Comparison of ENCODE assay signal across 15 cellular contexts in the genomic region with DNA sequence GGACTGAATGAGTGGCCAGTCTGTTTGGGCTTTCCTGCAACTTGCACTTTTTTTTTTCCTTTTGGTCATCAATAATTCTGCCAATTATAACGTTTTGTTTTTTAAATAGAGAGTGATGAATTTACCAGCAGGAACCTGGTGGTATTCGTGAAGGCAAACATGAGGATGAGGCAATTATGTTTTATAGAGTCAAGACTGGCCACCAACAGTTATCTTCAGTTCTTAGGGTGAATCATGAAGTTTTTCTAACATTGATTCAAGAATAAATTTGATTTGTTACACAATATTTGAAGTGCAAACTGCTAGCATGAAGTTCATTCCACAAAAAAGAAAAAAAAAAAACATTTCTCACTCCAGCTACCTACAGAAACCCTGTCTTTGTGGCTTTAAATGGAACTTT.
DNase-seq lines count a peak whose midpoint lies in the region; ATAC-seq, FAIRE-seq and TF ChIP-seq lines count a peak whose summit lies in the region.
"Had no signal": no experiment of that assay in that cellular context is flagged by ENCODE, and none has a peak within 500 bp of the region (broad histone marks: within the 10 kb centered on the region; RNA-seq: fewer than 3 reads in every experiment).

No MANE protein-coding gene starts in this region.

- H2AK5ac ChIP-seq in H1 (ENCODE audit: low read depth, low read length) (no peak overlapping the region), mesendoderm (ENCODE audit: low read length) (no peak overlapping the region)

- peak overlapping the region; percentile 26; the same call in 1 of the 2 replicates for H2BK5ac ChIP-seq in H1 (ENCODE audit: low read depth, low read length)
- no peak overlapping the region for H2BK5ac ChIP-seq in mesendoderm (ENCODE audit: low read length)

- no peak for DNase-seq in H1 (ENCODE audit: low read depth in 1 of 2, low spot score in 2 of 2)
- DNase-seq in mesendoderm, result no peak
- DNase-seq in mucosa of descending colon, result no peak
- DNase-seq in testis, result no peak
- DNase-seq: Caco-2; CD8-positive, alpha-beta T cell; DND-41; GDM1 had no signal

- no peak overlapping the region for H2BK120ac ChIP-seq in H1 (replicated peaks; ENCODE audit: low read depth, low read length)
- no peak overlapping the region for H2BK120ac ChIP-seq in mesendoderm (ENCODE audit: low read depth, low read length)

- WGBS in H1 (ENCODE audit: extremely low coverage in 1 of 2, insufficient coverage in 1 of 2, insufficient read length in 1 of 2, insufficient replicate concordance in 2 of 2, low coverage in 1 of 2, low lambda C conversion rate in 2 of 2, missing lambda C conversion rate in 1 of 2), 2 experiments, result 45% methylated on average over 2 of the region's 2 CpGs; no CpG with 5 or more reads in 1 of the 2 experiments
- no CpG with 5 or more reads among the region's 2 CpGs for WGBS in mesendoderm (ENCODE audit: extremely low coverage, insufficient coverage, low lambda C conversion rate)
- WGBS in testis, 2 donors, result 61 to 69% methylated on average over 2 of the region's 2 CpGs

- TF ChIP-seq RAD21 in H1 (IDR thresholded peaks at IDR 0.05 in 1 of 2, conservative IDR thresholded peaks at IDR 0.05 in 1 of 2; ENCODE audit: low read depth in 2 of 2, low read length in 2 of 2), result no peak

- H3K4me2 ChIP-seq in H1 (ENCODE audit: insufficient read depth in 1 of 2, low read depth in 2 of 2, low read length in 2 of 2), result no peak overlapping the region
- H3K4me2 ChIP-seq in mesendoderm (ENCODE audit: low read length), result no peak overlapping the region
- H3K4me2 ChIP-seq: A549 had no signal

- H4K5ac ChIP-seq in H1 (ENCODE audit: insufficient read length, low read depth, low read length) (no peak overlapping the region), mesendoderm (ENCODE audit: low read length) (no peak overlapping the region)

- H3K27me3 ChIP-seq in H1 (replicated peaks in 1 of 4; ENCODE audit: control insufficient read depth in 3 of 4, extremely low read depth in 1 of 4, insufficient read depth in 3 of 4, low read length in 3 of 4) (no peaks in the 10 kb centered on the region), mesendoderm (ENCODE audit: insufficient read depth, low read length, poor library complexity) (no peaks in the 10 kb centered on the region), testis (no peaks in the 10 kb centered on the region)

- H2AFZ ChIP-seq in H1 (ENCODE audit: low read length), result no peak overlapping the region

- peak; percentile 75 for FAIRE-seq in H1 (lab: Jason Lieb, UNC)
- FAIRE-seq: A549, GM18507, K562 had no signal

- no peak overlapping the region for H2BK20ac ChIP-seq in H1 (ENCODE audit: low read length)

- no peaks in the 10 kb centered on the region for H4K20me1 ChIP-seq in H1 (replicated peaks in 1 of 2; ENCODE audit: control insufficient read depth in 1 of 2, insufficient read depth in 2 of 2, low read length in 2 of 2)

- H3K14ac ChIP-seq in H1 (ENCODE audit: insufficient read length), result no peak overlapping the region

- H2BK12ac ChIP-seq in H1 (ENCODE audit: low read depth, low read length), result no peak overlapping the region

- H3K4me1 ChIP-seq in HEK293 (ENCODE audit: control insufficient read depth, insufficient read depth, low read length) (no peaks in the 10 kb centered on the region), H1 (replicated peaks in 1 of 4; ENCODE audit: control insufficient read depth in 3 of 4, insufficient read depth in 4 of 4, low read length in 3 of 4) (peaks cover 0 to 4% (median 0%) of the 10 kb centered on the region in 4 experiments; a peak in 1 of 7 replicates), mesendoderm (ENCODE audit: control insufficient read depth, low read depth, low read length) (peaks cover 3% of the 10 kb centered on the region), mucosa of descending colon (ENCODE audit: low read depth) (no peaks in the 10 kb centered on the region), testis (no peaks in the 10 kb centered on the region)
- H3K4me1 ChIP-seq: A549 had no signal

- H3K23ac ChIP-seq in H1 (ENCODE audit: insufficient read length) (no peak overlapping the region), mesendoderm (ENCODE audit: low read length) (no peak overlapping the region)

- H3K36me3 ChIP-seq in HEK293 (ENCODE audit: control insufficient read depth in 2 of 2, insufficient read depth in 1 of 2, low read length in 2 of 2) (no peaks in the 10 kb centered on the region), H1 (ENCODE audit: control insufficient read depth in 2 of 4, insufficient read depth in 4 of 4, low read length in 3 of 4) (no peaks in the 10 kb centered on the region), mesendoderm (ENCODE audit: control insufficient read depth, insufficient read depth, low read length) (no peaks in the 10 kb centered on the region), mucosa of descending colon (ENCODE audit: low read depth) (no peaks in the 10 kb centered on the region), testis (ENCODE audit: low read depth, missing control alignments) (no peaks in the 10 kb centered on the region)

- intact Hi-C loops in mucosa of descending colon (cut with DNase I, micrococcal nuclease) (no loop called here), testis (cut with DNase I; ENCODE audit: low total_unique reads) (no loop called here)

- no peak for TF ChIP-seq POLR2A in H1 (IDR thresholded peaks at IDR 0.05; ENCODE audit: control extremely low read depth in 1 of 2, low read depth in 2 of 2, low read length in 2 of 2)
- no peak for TF ChIP-seq POLR2A in testis (IDR thresholded peaks at IDR 0.05)

- H3K4ac ChIP-seq in H1 (replicated peaks; ENCODE audit: insufficient read length, low read depth, low read length), result no peak overlapping the region
- peak overlapping the region; percentile 36 for H3K4ac ChIP-seq in mesendoderm (ENCODE audit: low read depth, low read length)

- H3K56ac ChIP-seq in H1 (replicated peaks; ENCODE audit: insufficient read length, low read depth, low read length) (no peak overlapping the region), mesendoderm (ENCODE audit: low read length) (peak overlapping the region; percentile 12)

- H2BK15ac ChIP-seq in H1 (ENCODE audit: low read length), result no peak overlapping the region
- no peak overlapping the region for H2BK15ac ChIP-seq in mesendoderm (replicated peaks; ENCODE audit: low read depth)

- H3K9ac ChIP-seq in H1 (replicated peaks in 1 of 4; ENCODE audit: extremely low read depth in 1 of 4, low read depth in 3 of 4, low read length in 3 of 4), result no peak overlapping the region
- H3K9ac ChIP-seq in mesendoderm (ENCODE audit: low read length), result no peak overlapping the region

- ATAC-seq in mucosa of descending colon, result no peak
- ATAC-seq in GM18858 (IDR thresholded peaks at IDR 0.05; ENCODE audit: unreplicated experiment), result no peak
- ATAC-seq: A549; CD8-positive, alpha-beta T cell; HCT116; K562 had no signal

- H4K8ac ChIP-seq in H1 (ENCODE audit: extremely low read depth, insufficient read depth, low read length) (no peak overlapping the region), mesendoderm (ENCODE audit: low read depth, low read length) (no peak overlapping the region)

- no peaks in the 10 kb centered on the region for H3K9me3 ChIP-seq in HEK293 (ENCODE audit: control insufficient read depth, insufficient read depth, low read depth, low read length)
- H3K9me3 ChIP-seq in H1 (ENCODE audit: insufficient read depth in 2 of 2, low read depth in 1 of 2, low read length in 1 of 2), result no peaks in the 10 kb centered on the region
- H3K9me3 ChIP-seq in mucosa of descending colon, result no peaks in the 10 kb centered on the region
- no peaks in the 10 kb centered on the region for H3K9me3 ChIP-seq in testis
- H3K9me3 ChIP-seq: A549, Caco-2 had no signal

- H3K23me2 ChIP-seq in H1 (ENCODE audit: low read depth, low read length), result no peaks in the 10 kb centered on the region

- no peak for TF ChIP-seq EP300 in H1 (IDR thresholded peaks at IDR 0.05; ENCODE audit: borderline replicate concordance in 1 of 2, low read depth in 2 of 2, low read length in 2 of 2)

- POLR2A ChIA-PET in HEK293 (lab: Yijun Ruan, JAX) (no interaction called here), H1 (lab: Charles Lee; ENCODE audit: partially characterized antibody) (no interaction called here)

- H3K79me2 ChIP-seq in H1 (ENCODE audit: control insufficient read depth in 1 of 2, insufficient read depth in 2 of 2, low read length in 2 of 2) (no peaks in the 10 kb centered on the region), mesendoderm (ENCODE audit: control insufficient read depth, insufficient read depth, low read length) (no peaks in the 10 kb centered on the region)

- TF ChIP-seq CTCF in HEK293 (tag by site-specific recombination; IDR thresholded peaks at IDR 0.05) (no peak), H1 (IDR thresholded peaks at IDR 0.05; ENCODE audit: control extremely low read depth in 1 of 3, insufficient read depth in 1 of 3, low read depth in 1 of 3, low read length in 3 of 3) (no peak), mucosa of descending colon (IDR thresholded peaks at IDR 0.05) (no peak), testis (IDR thresholded peaks at IDR 0.05) (no peak)

- CTCF ChIA-PET in HEK293 (lab: Yijun Ruan, JAX) (no interaction called here), H1 (lab: Charles Lee; ENCODE audit: partially characterized antibody) (interaction anchor here (0.6 kb wide), 2 partner anchors 264 to 353 kb away, joined by 3 to 5 read pairs; no protein-coding TSS in a partner anchor)

- no peak overlapping the region; the same call in 1 of the 2 replicates for H3K18ac ChIP-seq in H1 (ENCODE audit: extremely low read depth, low read length)
- peak overlapping the region; percentile 39 for H3K18ac ChIP-seq in mesendoderm (ENCODE audit: low read length)

- no peak overlapping the region for H4K91ac ChIP-seq in H1 (replicated peaks; ENCODE audit: insufficient read length, low read length)

- H3K79me1 ChIP-seq in H1 (ENCODE audit: low read depth, low read length) (no peaks in the 10 kb centered on the region), mesendoderm (ENCODE audit: low read length) (no peaks in the 10 kb centered on the region)

- H3K27ac ChIP-seq in HEK293 (ENCODE audit: extremely low read depth, low read depth, low read length), result no peak overlapping the region
- H3K27ac ChIP-seq in H1 (ENCODE audit: low read depth, low read length), result no peak overlapping the region
- no peak overlapping the region for H3K27ac ChIP-seq in mesendoderm (ENCODE audit: low read depth, low read length)
- H3K27ac ChIP-seq in testis, result no peak overlapping the region
- H3K27ac ChIP-seq: A549, HL-60 had no signal

- H3K4me3 ChIP-seq in HEK293 (ENCODE audit: low read depth, low read length), result no peak overlapping the region
- no peak overlapping the region for H3K4me3 ChIP-seq in H1 (ENCODE audit: extremely low read depth in 1 of 4, insufficient read depth in 2 of 4, low read depth in 3 of 4, low read length in 4 of 4)
- H3K4me3 ChIP-seq in mesendoderm (ENCODE audit: low read length), result no peak overlapping the region
- H3K4me3 ChIP-seq in mucosa of descending colon, result no peak overlapping the region
- H3K4me3 ChIP-seq in testis, result no peak overlapping the region
- H3K4me3 ChIP-seq: A549, K562 had no signal

TF ChIP-seq in HEK293, 187 proteins besides CTCF, POLR2A, EP300 and RAD21 (continues in another document):
- TF ChIP-seq ZNF473 (tag by site-specific recombination; IDR thresholded peaks at IDR 0.05), result no peak

TF ChIP-seq in H1, 55 proteins besides CTCF, POLR2A, EP300 and RAD21 (continues in another document):
- no peak for TF ChIP-seq TAF1 (IDR thresholded peaks at IDR 0.05; ENCODE audit: low read depth, low read length)
